In genomic region chr16:28208131-28208530, GRCh38 we compare ENCODE assay signal across 1 cellular context.
A peak's percentile ranks its signal among the peaks of the same experiment; 100 is the strongest.
TF ChIP-seq lines count a peak whose summit lies in the region.

No MANE protein-coding gene starts in this region.

TF ChIP-seq in K562, 482 proteins besides CTCF, POLR2A, EP300 and RAD21:
- TF ChIP-seq SIX5 (IDR thresholded peaks at IDR 0.05; ENCODE audit: borderline replicate concordance in 1 of 2, insufficient read depth in 1 of 2, low read depth in 1 of 2, low read length in 2 of 2) (no peak), MAFK (IDR thresholded peaks at IDR 0.05; ENCODE audit: low read length) (peak; percentile 83), BRF1 (IDR thresholded peaks at IDR 0.05; ENCODE audit: borderline replicate concordance, extremely low read depth, insufficient read length) (no peak), ZNF785 (CRISPR knock-in tag; IDR thresholded peaks at IDR 0.05) (no peak), CBX5 (IDR thresholded peaks at IDR 0.05; ENCODE audit: borderline replicate concordance, low read depth) (no peak), ZNF316 (IDR thresholded peaks at IDR 0.05) (peak; percentile 95), RBM17 (IDR thresholded peaks at IDR 0.05; ENCODE audit: borderline replicate concordance, low read depth, low read length) (no peak), ZFP91 (CRISPR knock-in tag; IDR thresholded peaks at IDR 0.05) (no peak), SFPQ (IDR thresholded peaks at IDR 0.05; ENCODE audit: low read depth, low read length) (no peak), SMAD3 (CRISPR knock-in tag; conservative IDR thresholded peaks at IDR 0.05) (no peak), C11orf30 (IDR thresholded peaks at IDR 0.05; ENCODE audit: low read depth) (peak; percentile 88), NR1H2 (CRISPR knock-in tag; IDR thresholded peaks at IDR 0.05) (no peak), MAFF (IDR thresholded peaks at IDR 0.05; ENCODE audit: low read length) (peak; percentile 87), MAFG (tag; conservative IDR thresholded peaks at IDR 0.05) (peak; percentile 81), HNRNPK (IDR thresholded peaks at IDR 0.05; ENCODE audit: low read depth, low read length, poor library complexity, severe bottlenecking) (no peak)
